In genomic region chr1:21970523-21970922, GRCh38 we compare ENCODE assay signal across 9 cellular contexts. TPM values are rescaled to one million over a fixed set of nuclear protein-coding genes. Genes with fewer than 3 reads are reported as not detected.
"Had no signal": no experiment of that assay in that cellular context is flagged by ENCODE, and none has a peak within 500 bp of the region (broad histone marks: within the 10 kb centered on the region; RNA-seq: fewer than 3 reads in every experiment).

No MANE protein-coding gene starts in this region.

RNA-seq across cellular contexts. Expression of gene CELA3B, which starts 6.3 kb away (rescaled TPM):
- total RNA-seq: LHCN-M2, MCF 10A, NCI-H460, OCI-LY7, PC-9, Peyer's patch, Right ventricle myocardium superior, SJSA1 had no signal
- polyA plus RNA-seq: SK-N-SH had no signal

RNA-seq across cellular contexts. Expression of gene CELA3A, which starts 30.9 kb away (rescaled TPM):
- total RNA-seq: LHCN-M2, MCF 10A, NCI-H460, OCI-LY7, PC-9, Peyer's patch, Right ventricle myocardium superior, SJSA1 had no signal
- polyA plus RNA-seq: SK-N-SH had no signal
